14 cellular contexts compared by ENCODE assay signal in genomic region chr3:169403855-169404254, GRCh38.
"Had no signal": no experiment of that assay in that cellular context is flagged by ENCODE, and none has a peak within 500 bp of the region (broad histone marks: within the 10 kb centered on the region; RNA-seq: fewer than 3 reads in every experiment).

No MANE protein-coding gene starts in this region.

- H3K4me1 ChIP-seq: gastrocnemius medialis, left lung had no signal

- H3K4me1 Mint-ChIP-seq: immature natural killer cell; naive thymus-derived CD8-positive, alpha-beta T cell had no signal

- H3K4me3 ChIP-seq: coronary artery, gastrocnemius medialis, left lung, lung, mucosa of descending colon, smooth muscle cell had no signal

- H3K36me3 ChIP-seq: gastrocnemius medialis, left lung had no signal

- DNase-seq: effector CD4-positive, alpha-beta T cell; gastrocnemius medialis; glutamatergic neuron; immature natural killer cell; left lung; mucosa of descending colon; naive thymus-derived CD8-positive, alpha-beta T cell; posterior cingulate gyrus; stimulated activated CD4-positive, alpha-beta T cell treated with anti-CD3 and anti-CD28 coated beads, Interleukin-2, amount 100 ng/mL, for 48 hours; stimulated activated naive CD4-positive, alpha-beta T cell treated with Interleukin-2 at 50 U/mL for 16 hours; trophoblast cell had no signal

- H3K4me3 Mint-ChIP-seq: immature natural killer cell; naive thymus-derived CD8-positive, alpha-beta T cell had no signal

- H3K27me3 ChIP-seq: gastrocnemius medialis, left lung had no signal

- H3K9me3 ChIP-seq: gastrocnemius medialis, left lung, mucosa of descending colon had no signal

- H3K27ac Mint-ChIP-seq: immature natural killer cell; naive thymus-derived CD8-positive, alpha-beta T cell had no signal

- H3K36me3 Mint-ChIP-seq: immature natural killer cell; naive thymus-derived CD8-positive, alpha-beta T cell had no signal

- ATAC-seq: gastrocnemius medialis; left lung; mucosa of descending colon; naive thymus-derived CD8-positive, alpha-beta T cell had no signal

- H3K27ac ChIP-seq: coronary artery, gastrocnemius medialis, left lung had no signal
